In genomic region chr17:78641243-78641642, GRCh38 we compare ENCODE assay signal across 1 cellular context.
A peak's percentile ranks its signal among the peaks of the same experiment; 100 is the strongest.
TF ChIP-seq lines count a peak whose summit lies in the region.

No MANE protein-coding gene starts in this region.

TF ChIP-seq in HepG2, 621 proteins besides CTCF, POLR2A, EP300 and RAD21 (continued from another document and continues in another):
- TF ChIP-seq ZBTB34 (CRISPR knock-in tag; IDR thresholded peaks at IDR 0.05): no peak
- TF ChIP-seq JUN (CRISPR knock-in tag; IDR thresholded peaks at IDR 0.05): peak; percentile 67
- peak; percentile 60 for TF ChIP-seq POGZ (CRISPR knock-in tag; IDR thresholded peaks at IDR 0.05)
- TF ChIP-seq ZNF296 (CRISPR knock-in tag; conservative IDR thresholded peaks at IDR 0.05): no peak
- TF ChIP-seq RXRB (CRISPR knock-in tag; IDR thresholded peaks at IDR 0.05; ENCODE audit: borderline replicate concordance): 0 out of 2 replicates have a peak, but pooled peaks have one; percentile 57
- TF ChIP-seq HOXA7 (CRISPR knock-in tag; IDR thresholded peaks at IDR 0.05): no peak
- no peak for TF ChIP-seq HIC2 (CRISPR knock-in tag; IDR thresholded peaks at IDR 0.05; ENCODE audit: low read depth)
- no peak for TF ChIP-seq ARID3A (IDR thresholded peaks at IDR 0.05; ENCODE audit: low read depth, low read length)
- no peak for TF ChIP-seq ZNF276 (CRISPR knock-in tag; IDR thresholded peaks at IDR 0.05; ENCODE audit: low read depth)
- TF ChIP-seq XRCC5 (optimal IDR thresholded peaks at IDR 0.05; ENCODE audit: low read length): peak; percentile 39
- no peak for TF ChIP-seq AGO1 (IDR thresholded peaks at IDR 0.05; ENCODE audit: low read depth, low read length, poor library complexity, severe bottlenecking)
- 0 out of 2 replicates have a peak, but pooled peaks have one; percentile 28 for TF ChIP-seq SP2 (CRISPR knock-in tag; IDR thresholded peaks at IDR 0.05)
- peak; percentile 37; the same call in 1 of the 2 replicates for TF ChIP-seq GATAD1 (CRISPR knock-in tag; IDR thresholded peaks at IDR 0.05)
- TF ChIP-seq ZNF598 (CRISPR knock-in tag; IDR thresholded peaks at IDR 0.05; ENCODE audit: borderline replicate concordance): peak; percentile 31; the same call in 1 of the 2 replicates
- no peak for TF ChIP-seq ZNF558 (CRISPR knock-in tag; IDR thresholded peaks at IDR 0.05; ENCODE audit: borderline replicate concordance)
- no peak for TF ChIP-seq RNF219 (CRISPR knock-in tag; IDR thresholded peaks at IDR 0.05)
- TF ChIP-seq ZNF644 (CRISPR knock-in tag; IDR thresholded peaks at IDR 0.05; ENCODE audit: low read depth): no peak
- TF ChIP-seq ZNF510 (CRISPR knock-in tag; IDR thresholded peaks at IDR 0.05; ENCODE audit: low read depth): no peak
- TF ChIP-seq RELA (CRISPR knock-in tag; IDR thresholded peaks at IDR 0.05): no peak
- no peak for TF ChIP-seq ZBTB26 (CRISPR knock-in tag; IDR thresholded peaks at IDR 0.05; ENCODE audit: borderline replicate concordance)
- peak; percentile 62 for TF ChIP-seq TEAD3 (CRISPR knock-in tag; optimal IDR thresholded peaks at IDR 0.05; ENCODE audit: borderline replicate concordance)
- no peak for TF ChIP-seq PREB (CRISPR knock-in tag; IDR thresholded peaks at IDR 0.05)
- TF ChIP-seq PHF20 (CRISPR knock-in tag; IDR thresholded peaks at IDR 0.05): no peak; the same call in 1 of the 2 replicates
- TF ChIP-seq PHB2 (IDR thresholded peaks at IDR 0.05; ENCODE audit: partially characterized antibody): no peak
- TF ChIP-seq DRAP1 (CRISPR knock-in tag; IDR thresholded peaks at IDR 0.05): peak; percentile 12; the same call in 1 of the 2 replicates
- TF ChIP-seq ETS1 (CRISPR knock-in tag; IDR thresholded peaks at IDR 0.05): no peak
- TF ChIP-seq ZNF589 (CRISPR knock-in tag; conservative IDR thresholded peaks at IDR 0.05): no peak
- TF ChIP-seq ZBTB49 (CRISPR knock-in tag; IDR thresholded peaks at IDR 0.05; ENCODE audit: borderline replicate concordance): no peak
- TF ChIP-seq HNRNPUL1 (IDR thresholded peaks at IDR 0.05; ENCODE audit: low read depth, low read length): no peak
- no peak for TF ChIP-seq TOE1 (CRISPR knock-in tag; IDR thresholded peaks at IDR 0.05)
- no peak for TF ChIP-seq MATR3 (CRISPR knock-in tag; IDR thresholded peaks at IDR 0.05)
- TF ChIP-seq ZNF609 (CRISPR knock-in tag; IDR thresholded peaks at IDR 0.05; ENCODE audit: borderline replicate concordance): 0 out of 2 replicates have a peak, but pooled peaks have one; percentile 21
- peak; percentile 79 for TF ChIP-seq ATF3 (CRISPR knock-in tag; IDR thresholded peaks at IDR 0.05)
- peak; percentile 38; the same call in 1 of the 2 replicates for TF ChIP-seq HDAC2 (CRISPR knock-in tag; IDR thresholded peaks at IDR 0.05)
- no peak for TF ChIP-seq ZBTB20 (CRISPR knock-in tag; IDR thresholded peaks at IDR 0.05; ENCODE audit: borderline replicate concordance, low read depth)
- TF ChIP-seq TBL1XR1 (IDR thresholded peaks at IDR 0.05; ENCODE audit: borderline replicate concordance, low read length, partially characterized antibody): no peak
